ENCODE assay signal across 21 cellular contexts in the genomic region with DNA sequence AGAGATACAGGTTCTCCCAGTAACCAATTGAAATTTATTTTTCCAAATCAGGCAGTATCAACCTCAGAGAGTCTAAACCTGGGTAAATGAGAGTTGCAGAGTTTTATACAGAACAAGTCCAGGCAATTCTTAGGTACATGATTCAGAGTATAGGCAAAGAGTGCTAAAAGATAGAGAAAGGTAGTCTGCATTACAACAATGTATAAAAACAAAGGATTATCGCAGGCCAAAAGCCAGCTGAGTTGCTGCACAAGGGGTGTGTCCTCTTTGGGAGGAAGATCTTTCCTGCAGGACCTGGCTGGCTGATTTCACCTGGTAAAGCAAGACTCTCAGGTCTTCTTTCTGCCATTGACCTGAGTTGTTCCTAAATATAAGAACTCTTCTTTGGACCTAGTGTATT.
"Had no signal": no experiment of that assay in that cellular context is flagged by ENCODE, and none has a peak within 500 bp of the region (broad histone marks: within the 10 kb centered on the region; RNA-seq: fewer than 3 reads in every experiment).

No MANE protein-coding gene starts in this region.

- FAIRE-seq: kidney had no signal

- ATAC-seq: gastroesophageal sphincter; left cardiac atrium; lower lobe of right lung; naive thymus-derived CD4-positive, alpha-beta T cell had no signal

- H3K4me3 ChIP-seq: colonic mucosa, gastroesophageal sphincter, left ventricle myocardium inferior, lower lobe of right lung, right atrium auricular region, sigmoid colon, skin epidermis, thyroid gland, upper lobe of left lung, uterus had no signal

- DNase-seq: cerebellar nuclear complex; colonic mucosa; dermis blood vessel endothelial cell; glutamatergic neuron; immature natural killer cell; kidney; left cardiac atrium; left ventricle myocardium inferior; lower lobe of right lung; mesenchymal stem cell; naive thymus-derived CD4-positive, alpha-beta T cell; posterior cingulate gyrus; sigmoid colon; stimulated activated naive CD4-positive, alpha-beta T cell treated with Interleukin-2 at 50 U/mL for 16 hours; thyroid gland; upper lobe of left lung; uterus had no signal

- H3K4me1 ChIP-seq: colonic mucosa, lower lobe of right lung, right atrium auricular region, upper lobe of left lung had no signal

- H3K27me3 ChIP-seq: colonic mucosa, gastroesophageal sphincter, neutrophil, right atrium auricular region, sigmoid colon, thyroid gland, upper lobe of left lung, uterus had no signal

- H3K27ac ChIP-seq: colonic mucosa, left ventricle myocardium inferior, lower lobe of right lung, neutrophil, right atrium auricular region, thyroid gland, upper lobe of left lung had no signal

- H3K36me3 ChIP-seq: colonic mucosa, gastroesophageal sphincter, left ventricle myocardium inferior, lower lobe of right lung, neutrophil, right atrium auricular region, sigmoid colon, thyroid gland, upper lobe of left lung, uterus had no signal

- H3K9me3 ChIP-seq: colonic mucosa, gastroesophageal sphincter, left ventricle myocardium inferior, lower lobe of right lung, neutrophil, right atrium auricular region, sigmoid colon, thyroid gland, upper lobe of left lung, uterus had no signal
